Comparison of ENCODE assay signal across 3 cellular contexts in genomic region chr16:83830769-83831450, GRCh38.
TF ChIP-seq lines count a peak whose summit lies in the region.

No MANE protein-coding gene starts in this region.

TF ChIP-seq in GM23338, 12 proteins besides CTCF, POLR2A, EP300 and RAD21 (continues in another document):
- no peak for TF ChIP-seq ZNF331 (CRISPR knock-in tag; IDR thresholded peaks at IDR 0.05; ENCODE audit: low read depth)
- TF ChIP-seq ZNF114 (CRISPR knock-in tag; IDR thresholded peaks at IDR 0.05) = no peak
- no peak for TF ChIP-seq CREB1 (CRISPR knock-in tag; IDR thresholded peaks at IDR 0.05; ENCODE audit: low read depth)
- no peak for TF ChIP-seq POLR2AphosphoS5 (IDR thresholded peaks at IDR 0.05; ENCODE audit: low read depth)
- TF ChIP-seq JUNB (IDR thresholded peaks at IDR 0.05; ENCODE audit: unreplicated experiment) = no peak
- no peak for TF ChIP-seq EZH2phosphoT487 (IDR thresholded peaks at IDR 0.05; ENCODE audit: unreplicated experiment)
- TF ChIP-seq NANOG (IDR thresholded peaks at IDR 0.05; ENCODE audit: borderline replicate concordance) = no peak
- TF ChIP-seq ZNF462 (CRISPR knock-in tag; IDR thresholded peaks at IDR 0.05) = no peak
- TF ChIP-seq STAT1 (IDR thresholded peaks at IDR 0.05; ENCODE audit: unreplicated experiment) = no peak

TF ChIP-seq in WTC11, 78 proteins besides CTCF, POLR2A, EP300 and RAD21 (continued from another document):
- TF ChIP-seq AR (CRISPR knock-in tag; IDR thresholded peaks at IDR 0.05) (no peak), ZNF532 (CRISPR knock-in tag; IDR thresholded peaks at IDR 0.05; ENCODE audit: borderline replicate concordance) (no peak), NFYB (CRISPR knock-in tag; conservative IDR thresholded peaks at IDR 0.05; ENCODE audit: low read depth) (no peak), ZNF263 (CRISPR knock-in tag; IDR thresholded peaks at IDR 0.05; ENCODE audit: low read depth) (no peak), ZNF281 (CRISPR knock-in tag; IDR thresholded peaks at IDR 0.05) (no peak), ERG (CRISPR knock-in tag; IDR thresholded peaks at IDR 0.05) (no peak), E2F5 (CRISPR knock-in tag; IDR thresholded peaks at IDR 0.05) (no peak), GABPB1 (CRISPR knock-in tag; IDR thresholded peaks at IDR 0.05) (no peak)

TF ChIP-seq in H1, 55 proteins besides CTCF, POLR2A, EP300 and RAD21:
- no peak for TF ChIP-seq E2F6 (IDR thresholded peaks at IDR 0.05)
- TF ChIP-seq KDM1A (IDR thresholded peaks at IDR 0.05; ENCODE audit: borderline replicate concordance, low read length) = peak; percentile 90; the same call in 1 of the 2 replicates
- TF ChIP-seq JUN (IDR thresholded peaks at IDR 0.05; ENCODE audit: low read depth, low read length) = no peak
- 0 out of 4 replicates have a peak, but pooled peaks of 1 of the 2 experiments have one; percentile 54 for TF ChIP-seq HDAC2 (IDR thresholded peaks at IDR 0.05; ENCODE audit: borderline replicate concordance in 1 of 2, low read depth in 2 of 2, low read length in 2 of 2)
